In the genomic region with DNA sequence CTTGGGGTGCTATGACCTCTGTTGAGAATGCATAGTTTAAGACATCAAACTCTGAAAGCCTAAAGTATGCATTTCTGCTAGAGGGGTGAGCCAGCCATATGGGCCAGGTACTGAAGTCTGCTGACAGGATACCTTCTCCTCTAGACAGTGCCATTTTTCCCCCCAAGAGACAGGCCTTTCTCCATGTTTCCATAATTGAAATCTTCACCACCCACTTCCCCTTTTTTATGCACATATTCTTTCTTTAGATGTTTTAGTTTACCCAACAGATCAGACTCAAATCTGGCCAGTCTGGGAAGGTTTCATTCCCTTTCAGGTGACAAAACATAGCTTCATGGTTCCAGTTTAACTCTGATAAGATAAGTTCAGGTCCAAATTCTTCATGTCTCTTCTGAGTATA, we compare ENCODE assay signal across 26 cellular contexts.
"Had no signal": no experiment of that assay in that cellular context is flagged by ENCODE, and none has a peak within 500 bp of the region (broad histone marks: within the 10 kb centered on the region; RNA-seq: fewer than 3 reads in every experiment).

No MANE protein-coding gene starts in this region.

- H3K4me1 ChIP-seq: lower lobe of right lung, right atrium auricular region, right lobe of liver, tibial nerve, uterus had no signal

- H3K27me3 ChIP-seq: ovary, right atrium auricular region, right lobe of liver, tibial nerve, uterus had no signal

- H3K9me3 ChIP-seq: lower lobe of right lung, ovary, right atrium auricular region, right lobe of liver, tibial nerve, uterus had no signal

- H3K4me3 Mint-ChIP-seq: mesothelial cell of epicardium; naive B cell; natural killer cell treated with Interleukin-12 subunit alpha and Interleukin-12 subunit beta and Interleukin-15 and Interleukin-18, amount 100 ng/mL, for 72 hours; stimulated activated memory B cell treated with anti-CD40 and anti-IgM and Interleukin-4, amounts not matched to agents 10 μg/mL and 1 μg/mL and 100 μg/mL, for 72 hours; stimulated activated naive CD8-positive, alpha-beta T cell treated with anti-CD3 and anti-CD28 coated beads, Interleukin-15, amount 100 ng/mL, for 72 hours; type B pancreatic cell had no signal

- H3K4me1 Mint-ChIP-seq: naive B cell; stimulated activated memory B cell treated with anti-CD40 and anti-IgM and Interleukin-4, amounts not matched to agents 10 μg/mL and 1 μg/mL and 100 μg/mL, for 72 hours; stimulated activated naive CD8-positive, alpha-beta T cell treated with anti-CD3 and anti-CD28 coated beads, Interleukin-15, amount 100 ng/mL, for 72 hours had no signal

- FAIRE-seq: keratinocyte had no signal

- DNase-seq: kidney glomerular epithelial cell; left cardiac atrium; lower lobe of right lung; mammary epithelial cell; mesenchymal stem cell; naive B cell; ovary; right lobe of liver; stimulated activated CD4-positive, alpha-beta T cell treated with anti-CD3 and anti-CD28 coated beads, Interleukin-1b, Interleukin-23, amount 100 ng/mL, for 48 hours; stimulated activated CD4-positive, alpha-beta T cell treated with anti-CD3 and anti-CD28 coated beads, Interleukin-2, amount 100 ng/mL, for 48 hours; stimulated activated CD4-positive, alpha-beta T cell treated with anti-CD3 and anti-CD28 coated beads, Interleukin-4, amount 100 ng/mL, for 4 hours; stimulated activated CD8-positive, alpha-beta memory T cell treated with anti-CD3 and anti-CD28 coated beads, Interleukin-4, amount 100 ng/mL, for 48 hours; stimulated activated naive CD4-positive, alpha-beta T cell treated with Interleukin-2 at 50 U/mL for 16 hours; stimulated activated naive CD8-positive, alpha-beta T cell treated with anti-CD3 and anti-CD28 coated beads, Interleukin-15, amount 100 ng/mL, for 72 hours; substantia nigra; uterus had no signal

- H3K4me3 ChIP-seq: lower lobe of right lung, ovary, right atrium auricular region, right lobe of liver, smooth muscle cell, tibial nerve, uterus had no signal

- H3K4me2 ChIP-seq: smooth muscle cell had no signal

- ATAC-seq: left cardiac atrium; left lobe of liver; lower lobe of right lung; natural killer cell treated with Interleukin-12 subunit alpha and Interleukin-12 subunit beta and Interleukin-15 and Interleukin-18, amount 100 ng/mL, for 72 hours; right lobe of liver; stimulated activated memory B cell treated with anti-CD40 and anti-IgM and Interleukin-4, amounts not matched to agents 10 μg/mL and 1 μg/mL and 100 μg/mL, for 72 hours; stimulated activated naive CD8-positive, alpha-beta T cell treated with anti-CD3 and anti-CD28 coated beads, Interleukin-15, amount 100 ng/mL, for 72 hours had no signal

- H3K27me3 Mint-ChIP-seq: natural killer cell treated with Interleukin-12 subunit alpha and Interleukin-12 subunit beta and Interleukin-15 and Interleukin-18, amount 100 ng/mL, for 72 hours; progenitor cell of endocrine pancreas; stimulated activated memory B cell treated with anti-CD40 and anti-IgM and Interleukin-4, amounts not matched to agents 10 μg/mL and 1 μg/mL and 100 μg/mL, for 72 hours; type B pancreatic cell had no signal

- H3K9me3 Mint-ChIP-seq: stimulated activated memory B cell treated with anti-CD40 and anti-IgM and Interleukin-4, amounts not matched to agents 10 μg/mL and 1 μg/mL and 100 μg/mL, for 72 hours had no signal

- H3K27ac Mint-ChIP-seq: mesothelial cell of epicardium; natural killer cell treated with Interleukin-12 subunit alpha and Interleukin-12 subunit beta and Interleukin-15 and Interleukin-18, amount 100 ng/mL, for 72 hours; progenitor cell of endocrine pancreas; stimulated activated memory B cell treated with anti-CD40 and anti-IgM and Interleukin-4, amounts not matched to agents 10 μg/mL and 1 μg/mL and 100 μg/mL, for 72 hours; stimulated activated naive CD8-positive, alpha-beta T cell treated with anti-CD3 and anti-CD28 coated beads, Interleukin-15, amount 100 ng/mL, for 72 hours; type B pancreatic cell had no signal

- H3K27ac ChIP-seq: lower lobe of right lung, ovary, right atrium auricular region, right lobe of liver, tibial nerve, uterus had no signal

- H3K36me3 Mint-ChIP-seq: mesothelial cell of epicardium; naive B cell; stimulated activated memory B cell treated with anti-CD40 and anti-IgM and Interleukin-4, amounts not matched to agents 10 μg/mL and 1 μg/mL and 100 μg/mL, for 72 hours had no signal

- H3K36me3 ChIP-seq: lower lobe of right lung, ovary, right atrium auricular region, right lobe of liver, tibial nerve, uterus had no signal
